In the genomic region with DNA sequence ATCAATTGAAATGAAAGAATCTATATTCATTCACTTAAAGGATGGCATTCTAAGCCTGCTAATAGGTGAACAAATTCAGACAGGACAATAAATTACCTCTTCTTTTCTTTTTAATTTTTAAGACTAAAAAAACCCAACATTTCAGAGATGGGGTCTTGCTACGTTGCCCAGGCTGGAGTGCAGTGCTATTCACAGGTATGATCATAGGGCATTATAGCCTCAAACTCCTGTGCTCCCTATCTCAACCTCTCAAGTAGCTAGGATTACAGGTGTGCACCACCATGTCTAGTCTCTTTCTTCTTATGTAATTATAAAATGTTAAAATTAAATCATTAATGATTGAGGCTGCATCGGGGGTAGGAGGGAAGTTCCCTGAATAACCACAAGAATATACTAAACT, we compare ENCODE assay signal across 35 cellular contexts. TPM values are rescaled to one million over a fixed set of nuclear protein-coding genes. Genes with fewer than 3 reads are reported as not detected.
"Had no signal": no experiment of that assay in that cellular context is flagged by ENCODE, and none has a peak within 500 bp of the region (broad histone marks: within the 10 kb centered on the region; RNA-seq: fewer than 3 reads in every experiment).

No MANE protein-coding gene starts in this region.

- H3K27ac ChIP-seq: adrenal gland, ascending aorta, body of pancreas, brain microvascular endothelial cell, breast epithelium had no signal

- H3K4me1 ChIP-seq: adrenal gland, ascending aorta, body of pancreas, breast epithelium had no signal

- H3K9me3 ChIP-seq: adrenal gland, ascending aorta, body of pancreas, breast epithelium had no signal

- ATAC-seq: activated naive CD4-positive, alpha-beta T cell treated with anti-CD3 and anti-CD28 coated beads, Interleukin-2, amount 50 U/mL, for 72 hours; activated naive CD8-positive, alpha-beta T cell treated with anti-CD3 and anti-CD28 coated beads, Interleukin-2, amount 50 U/mL, for 24 hours; activated T-cell treated with anti-CD3 and anti-CD28 coated beads, Interleukin-2, amount 50 U/mL, for 4 hours; activated T-cell treated with anti-CD3 and anti-CD28 coated beads, Interleukin-2, amount 50 U/mL, for 72 hours; activated T-helper 17 cell treated with anti-CD3 and anti-CD28 coated beads, Interleukin-2, amount 50 U/mL, for 72 hours; body of pancreas had no signal

- H3K27me3 ChIP-seq: adrenal gland, ascending aorta, body of pancreas, brain microvascular endothelial cell, breast epithelium had no signal

- FAIRE-seq: astrocyte, bronchial epithelial cell had no signal

- H3K36me3 ChIP-seq: adrenal gland, ascending aorta, brain microvascular endothelial cell, breast epithelium had no signal

- DNase-seq: activated effector memory CD4-positive, alpha-beta T cell treated with anti-CD3 and anti-CD28 coated beads, Interleukin-2, amount 50 U/mL, for 16 hours; activated effector memory CD4-positive, alpha-beta T cell treated with Interleukin-2 at 50 U/mL for 16 hours; activated gamma-delta T cell; activated gamma-delta T cell treated with Interleukin-2 at 50 U/mL for 16 hours; activated naive CD4-positive, alpha-beta T cell; activated naive CD4-positive, alpha-beta T cell treated with anti-CD3 and anti-CD28 coated beads for 36 hours; activated naive CD4-positive, alpha-beta T cell treated with anti-CD3 and anti-CD28 coated beads, Interleukin-2, amount 10 ng/mL, durations not matched to agents 7 days and 5 days; activated naive CD4-positive, alpha-beta T cell treated with anti-CD3 and anti-CD28 coated beads, Interleukin-2, amount 50 U/mL, for 16 hours; activated naive CD4-positive, alpha-beta T cell treated with Interleukin-2 at 50 U/mL for 16 hours; activated naive CD8-positive, alpha-beta T cell treated with anti-CD3 and anti-CD28 coated beads for 36 hours; activated naive CD8-positive, alpha-beta T cell treated with anti-CD3 and anti-CD28 coated beads, Interleukin-2, amount 10 ng/mL, durations not matched to agents 7 days and 5 days; activated naive CD8-positive, alpha-beta T cell treated with anti-CD3 and anti-CD28 coated beads, Interleukin-2, amount 50 U/mL, for 24 hours; activated T-cell treated with anti-CD3 and anti-CD28 coated beads, Interleukin-2, amount 50 U/mL, for 1 hour; activated T-cell treated with anti-CD3 and anti-CD28 coated beads, Interleukin-2, amount 50 U/mL, for 24 hours; activated T-cell treated with anti-CD3 and anti-CD28 coated beads, Interleukin-2, amount 50 U/mL, for 4 hours; activated T-cell treated with anti-CD3 and anti-CD28 coated beads, Interleukin-2, amount 50 U/mL, for 48 hours; activated T-cell treated with anti-CD3 and anti-CD28 coated beads, Interleukin-2, amount 50 U/mL, for 72 hours; adrenal gland; amniotic stem cell; amygdala; anterior cingulate cortex; aorta; body of pancreas; brain microvascular endothelial cell; caudate nucleus; central memory CD4-positive, alpha-beta T cell; cerebellar nuclear complex had no signal

- H3K4me3 ChIP-seq: adrenal gland, ascending aorta, body of pancreas, breast epithelium had no signal

RNA-seq across cellular contexts. Expression of gene HPGDS, which starts 56.6 kb away (rescaled TPM):
- total RNA-seq: activated naive CD4-positive, alpha-beta T cell treated with anti-CD3 and anti-CD28 coated beads for 36 hours; activated naive CD8-positive, alpha-beta T cell treated with anti-CD3 and anti-CD28 coated beads for 36 hours; activated naive CD8-positive, alpha-beta T cell treated with anti-CD3 and anti-CD28 coated beads, Interleukin-2, amount 10 ng/mL, durations not matched to agents 7 days and 5 days; activated T-cell treated with anti-CD3 and anti-CD28 coated beads, Interleukin-2, amount 50 U/mL, for 72 hours; activated T-helper 1 cell treated with anti-CD3 and anti-CD28 coated beads, Interleukin-12 subunit alpha, Interleukin-12 subunit beta, Interleukin-2, Interleukin-4 antibody, amounts not matched to agents 30 ng/mL and 10 ng/mL and 1 ng/mL, durations not matched to agents 14 hours and 24 hours and 36 hours; ascending aorta; astrocyte; bronchial epithelial cell; chondrocyte had no signal
